1 cellular context compared by ENCODE assay signal in genomic region chr14:24806061-24806678, GRCh38.
TF ChIP-seq lines count a peak whose summit lies in the region.

No MANE protein-coding gene starts in this region.

TF ChIP-seq in HepG2, 621 proteins besides CTCF, POLR2A, EP300 and RAD21 (continued from another document and continues in another):
- TF ChIP-seq ZNF280D (CRISPR knock-in tag; IDR thresholded peaks at IDR 0.05) (no peak), TRIM24 (CRISPR knock-in tag; IDR thresholded peaks at IDR 0.05) (no peak), AFF4 (CRISPR knock-in tag; IDR thresholded peaks at IDR 0.05) (no peak), HMGXB4 (CRISPR knock-in tag; IDR thresholded peaks at IDR 0.05; ENCODE audit: borderline replicate concordance in 1 of 2, low read depth in 1 of 2) (peak; percentile 34 to 89; a peak in 3 of 4 replicates), ZFP62 (CRISPR knock-in tag; IDR thresholded peaks at IDR 0.05) (0 out of 2 replicates have a peak, but pooled peaks have one; percentile 21), ZNF7 (CRISPR knock-in tag; IDR thresholded peaks at IDR 0.05) (no peak), ZNF20 (CRISPR knock-in tag; IDR thresholded peaks at IDR 0.05) (no peak), KDM4B (CRISPR knock-in tag; IDR thresholded peaks at IDR 0.05) (peak; percentile 69; the same call in 1 of the 2 replicates), ASH2L (IDR thresholded peaks at IDR 0.05; ENCODE audit: insufficient read length, low read depth, low read length) (no peak), DNMT3B (CRISPR knock-in tag; conservative IDR thresholded peaks at IDR 0.05) (0 out of 2 replicates have a peak, but pooled peaks have one; percentile 51), U2AF1 (optimal IDR thresholded peaks at IDR 0.05; ENCODE audit: low read depth, low read length) (no peak), ISL2 (CRISPR knock-in tag; IDR thresholded peaks at IDR 0.05) (peak; percentile 80), ZNF329 (CRISPR knock-in tag; IDR thresholded peaks at IDR 0.05; ENCODE audit: low read depth) (0 out of 2 replicates have a peak, but pooled peaks have one; percentile 34), NAIF1 (CRISPR knock-in tag; IDR thresholded peaks at IDR 0.05; ENCODE audit: borderline replicate concordance) (0 out of 2 replicates have a peak, but pooled peaks have one; percentile 31), DZIP1 (CRISPR knock-in tag; IDR thresholded peaks at IDR 0.05) (no peak; the same call in 1 of the 2 replicates), ZNF234 (CRISPR knock-in tag; conservative IDR thresholded peaks at IDR 0.05) (no peak), REPIN1 (CRISPR knock-in tag; IDR thresholded peaks at IDR 0.05; ENCODE audit: borderline replicate concordance, low read depth) (0 out of 2 replicates have a peak, but pooled peaks have one; percentile 79), RXRB (CRISPR knock-in tag; IDR thresholded peaks at IDR 0.05; ENCODE audit: borderline replicate concordance) (peak; percentile 67; the same call in 1 of the 2 replicates), TCF12 (IDR thresholded peaks at IDR 0.05) (no peak), TCF12 (CRISPR knock-in tag; IDR thresholded peaks at IDR 0.05) (peak; percentile 66), TFAP4 (IDR thresholded peaks at IDR 0.05; ENCODE audit: borderline replicate concordance, low read depth) (peak; percentile 15; the same call in 1 of the 2 replicates), NFYC (CRISPR knock-in tag; IDR thresholded peaks at IDR 0.05) (no peak), NFRKB (IDR thresholded peaks at IDR 0.05) (no peak), MTERF4 (CRISPR knock-in tag; IDR thresholded peaks at IDR 0.05) (no peak), ZNF614 (CRISPR knock-in tag; IDR thresholded peaks at IDR 0.05; ENCODE audit: borderline replicate concordance) (0 out of 2 replicates have a peak, but pooled peaks have one; percentile 64), NKX3-1 (CRISPR knock-in tag; IDR thresholded peaks at IDR 0.05) (peak; percentile 65; the same call in 1 of the 2 replicates), MLXIP (CRISPR knock-in tag; IDR thresholded peaks at IDR 0.05; ENCODE audit: borderline replicate concordance) (peak; percentile 45; the same call in 1 of the 2 replicates), CENPX (CRISPR knock-in tag; IDR thresholded peaks at IDR 0.05) (no peak), CREB3 (CRISPR knock-in tag; IDR thresholded peaks at IDR 0.05) (peak; percentile 85; the same call in 1 of the 2 replicates), CEBPG (CRISPR knock-in tag; IDR thresholded peaks at IDR 0.05) (peak; percentile 61), NFYB (CRISPR knock-in tag; IDR thresholded peaks at IDR 0.05) (peak; percentile 24; the same call in 1 of the 2 replicates), ZFAT (CRISPR knock-in tag; conservative IDR thresholded peaks at IDR 0.05) (no peak), ZNF549 (CRISPR knock-in tag; IDR thresholded peaks at IDR 0.05) (no peak), JUND (CRISPR knock-in tag; IDR thresholded peaks at IDR 0.05) (0 out of 2 replicates have a peak, but pooled peaks have one; percentile 15), RBM22 (optimal IDR thresholded peaks at IDR 0.05; ENCODE audit: low read length) (peak; percentile 68), ZFY (CRISPR knock-in tag; IDR thresholded peaks at IDR 0.05) (peak; percentile 43; the same call in 1 of the 2 replicates), ZMYM4 (CRISPR knock-in tag; IDR thresholded peaks at IDR 0.05) (peak; percentile 90), ZFP36 (IDR thresholded peaks at IDR 0.05; ENCODE audit: borderline replicate concordance, low read depth, low read length, partially characterized antibody) (peak; percentile 36), MLLT10 (CRISPR knock-in tag; IDR thresholded peaks at IDR 0.05) (no peak), NFE2 (CRISPR knock-in tag; IDR thresholded peaks at IDR 0.05) (no peak), ISX (CRISPR knock-in tag; conservative IDR thresholded peaks at IDR 0.05) (0 out of 2 replicates have a peak, but pooled peaks have one; percentile 33), ZNF567 (CRISPR knock-in tag; IDR thresholded peaks at IDR 0.05; ENCODE audit: borderline replicate concordance) (peak; percentile 91; the same call in 1 of the 2 replicates), ATF4 (CRISPR knock-in tag; IDR thresholded peaks at IDR 0.05) (no peak)
